In genomic region chr22:39800790-39801540, GRCh38 we compare ENCODE assay signal across 1 cellular context.
TF ChIP-seq lines count a peak whose summit lies in the region.

No MANE protein-coding gene starts in this region.

TF ChIP-seq in K562, 482 proteins besides CTCF, POLR2A, EP300 and RAD21 (continued from another document and continues in another):
- TF ChIP-seq BCLAF1 (IDR thresholded peaks at IDR 0.05; ENCODE audit: borderline replicate concordance in 1 of 2, control insufficient read depth in 1 of 2, low read depth in 2 of 2, low read length in 1 of 2) (no peak), JUND (IDR thresholded peaks at IDR 0.05; ENCODE audit: borderline replicate concordance, low read depth, low read length) (no peak), JUND (tag; IDR thresholded peaks at IDR 0.05; ENCODE audit: borderline replicate concordance, low read depth, low read length) (no peak), MCM5 (IDR thresholded peaks at IDR 0.05; ENCODE audit: low read depth) (no peak), TAF7 (tag; IDR thresholded peaks at IDR 0.05) (no peak), RAD51 (IDR thresholded peaks at IDR 0.05; ENCODE audit: borderline replicate concordance, low read depth) (no peak), ZNF79 (CRISPR knock-in tag; IDR thresholded peaks at IDR 0.05; ENCODE audit: low read depth) (no peak), L3MBTL2 (IDR thresholded peaks at IDR 0.05) (no peak), CREB5 (CRISPR knock-in tag; IDR thresholded peaks at IDR 0.05) (no peak), ADNP (tag; IDR thresholded peaks at IDR 0.05) (peak; percentile 67; the same call in 1 of the 2 replicates), RFX5 (IDR thresholded peaks at IDR 0.05; ENCODE audit: low read depth, low read length) (no peak), HNRNPLL (IDR thresholded peaks at IDR 0.05; ENCODE audit: low read depth, low read length, poor library complexity, severe bottlenecking) (no peak), KAT7 (CRISPR knock-in tag; IDR thresholded peaks at IDR 0.05; ENCODE audit: borderline replicate concordance) (no peak), ZNF280A (IDR thresholded peaks at IDR 0.05; ENCODE audit: low read depth, partially characterized antibody) (no peak), POU5F1 (IDR thresholded peaks at IDR 0.05; ENCODE audit: borderline replicate concordance, low read depth, low read length, partially characterized antibody) (no peak), ZNF589 (CRISPR knock-in tag; IDR thresholded peaks at IDR 0.05; ENCODE audit: low read depth) (0 out of 2 replicates have a peak, but pooled peaks have one; percentile 47), ZNF124 (CRISPR knock-in tag; IDR thresholded peaks at IDR 0.05) (no peak), MEF2D (tag; conservative IDR thresholded peaks at IDR 0.05; ENCODE audit: low read depth) (no peak), KLF10 (CRISPR knock-in tag; IDR thresholded peaks at IDR 0.05) (no peak), GABPB1 (CRISPR knock-in tag; IDR thresholded peaks at IDR 0.05) (no peak), GTF3C2 (IDR thresholded peaks at IDR 0.05; ENCODE audit: borderline replicate concordance, extremely low read depth, insufficient read length) (no peak), TEAD4 (IDR thresholded peaks at IDR 0.05; ENCODE audit: low read length) (peak; percentile 81), TEAD4 (CRISPR knock-in tag; IDR thresholded peaks at IDR 0.05; ENCODE audit: borderline replicate concordance) (no peak), ZHX1 (conservative IDR thresholded peaks at IDR 0.05; ENCODE audit: low read length) (no peak), HOMEZ (CRISPR knock-in tag; IDR thresholded peaks at IDR 0.05) (no peak), RBFOX2 (IDR thresholded peaks at IDR 0.05; ENCODE audit: low read depth, low read length) (no peak), E4F1 (CRISPR knock-in tag; IDR thresholded peaks at IDR 0.05; ENCODE audit: borderline replicate concordance) (no peak), MTA2 (IDR thresholded peaks at IDR 0.05; ENCODE audit: low read depth) (peak; percentile 53; the same call in 1 of the 2 replicates), KLF6 (CRISPR knock-in tag; IDR thresholded peaks at IDR 0.05; ENCODE audit: borderline replicate concordance) (no peak), ZNF695 (CRISPR knock-in tag; IDR thresholded peaks at IDR 0.05) (no peak), ZNF146 (CRISPR knock-in tag; IDR thresholded peaks at IDR 0.05; ENCODE audit: unreplicated experiment) (no peak), ZC3H4 (CRISPR knock-in tag; IDR thresholded peaks at IDR 0.05; ENCODE audit: borderline replicate concordance) (no peak), NFYB (IDR thresholded peaks at IDR 0.05; ENCODE audit: extremely low read depth, insufficient read length) (no peak), TFAP4 (CRISPR knock-in tag; IDR thresholded peaks at IDR 0.05; ENCODE audit: borderline replicate concordance) (no peak), RCOR1 (IDR thresholded peaks at IDR 0.05; ENCODE audit: borderline replicate concordance in 1 of 2, low read depth in 2 of 2, low read length in 2 of 2) (peak in 1 of 2 experiments; percentile 74; a peak in 2 of 4 replicates), KDM1A (IDR thresholded peaks at IDR 0.05) (peak; percentile 32 to 63; a peak in 3 of 4 replicates), KLF16 (IDR thresholded peaks at IDR 0.05) (peak; percentile 70; the same call in 1 of the 2 replicates), TCF7 (IDR thresholded peaks at IDR 0.05; ENCODE audit: borderline replicate concordance) (no peak), SMAD2 (IDR thresholded peaks at IDR 0.05; ENCODE audit: low read depth, low read length) (no peak), MBD2 (IDR thresholded peaks at IDR 0.05; ENCODE audit: borderline replicate concordance, low read depth) (no peak), DPF2 (IDR thresholded peaks at IDR 0.05) (peak; percentile 84), EGR1 (conservative IDR thresholded peaks at IDR 0.05) (no peak), ATF2 (CRISPR knock-in tag; IDR thresholded peaks at IDR 0.05) (no peak), VEZF1 (CRISPR knock-in tag; IDR thresholded peaks at IDR 0.05) (peak; percentile 18; the same call in 1 of the 2 replicates), ZNF41 (CRISPR knock-in tag; conservative IDR thresholded peaks at IDR 0.05) (no peak)
